ENCODE assay signal across 12 cellular contexts in the genomic region with DNA sequence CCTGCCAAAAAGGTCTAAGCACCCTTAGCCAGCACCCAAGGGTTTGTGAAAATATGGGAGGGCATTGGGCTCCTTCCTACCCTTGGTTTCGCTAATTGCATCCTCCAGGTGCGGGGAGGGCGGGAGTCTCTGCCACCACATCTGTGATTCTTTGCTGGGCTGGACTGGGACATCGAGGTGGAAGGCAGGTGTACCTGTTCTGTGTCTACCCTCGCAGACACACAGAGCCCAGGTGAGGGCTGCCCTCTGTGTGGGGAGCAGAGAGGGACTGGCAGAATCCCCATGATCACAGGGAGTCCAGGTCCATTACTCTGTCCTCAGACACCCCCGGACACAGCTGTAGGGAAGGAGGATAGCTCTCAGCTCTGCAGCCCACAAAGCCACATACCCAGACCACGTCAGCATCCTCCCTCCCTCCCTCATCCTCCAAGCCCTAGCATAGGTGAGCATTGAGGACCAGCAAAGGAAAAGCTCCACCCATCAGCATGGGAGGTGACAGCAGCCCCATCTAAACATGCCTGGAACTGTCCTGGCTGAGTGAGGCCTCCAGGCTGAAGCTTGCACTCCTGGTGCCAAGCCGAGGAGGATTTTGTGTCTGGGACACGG. TPM values are rescaled to one million over a fixed set of nuclear protein-coding genes. Genes with fewer than 3 reads are reported as not detected.
DNase-seq lines count a peak whose midpoint lies in the region; ATAC-seq and TF ChIP-seq lines count a peak whose summit lies in the region.
"Had no signal": no experiment of that assay in that cellular context is flagged by ENCODE, and none has a peak within 500 bp of the region (broad histone marks: within the 10 kb centered on the region; RNA-seq: fewer than 3 reads in every experiment).

No MANE protein-coding gene starts in this region.

- H3K56ac ChIP-seq in IMR-90 (ENCODE audit: extremely low read depth, insufficient read depth, low read length), result no peak overlapping the region

- no peak overlapping the region for H3K14ac ChIP-seq in IMR-90 (replicated peaks; ENCODE audit: low read depth, low read length)

- DNase-seq in IMR-90 (no peak), T-helper 17 cell (no peak), omental fat pad (ENCODE audit: low spot score) (no peak), brain microvascular endothelial cell (no peak), NCI-H446 (lab: John Stamatoyannopoulos, UW) (no peak)
- DNase-seq: retina, T-helper 9 cell had no signal

- WGBS in IMR-90 (ENCODE audit: extremely low coverage in 2 of 2, insufficient read length in 1 of 2), 2 experiments, result 83% methylated on average over 2 of the region's 9 CpGs; no CpG with 5 or more reads in 1 of the 2 experiments

- H3K9ac ChIP-seq in IMR-90 (ENCODE audit: low read depth, low read length) (no peak overlapping the region), duodenal mucosa (ENCODE audit: low read depth in 1 of 2, low read length in 2 of 2) (peak overlapping the region in 1 of 2 donors; percentile 49)

- no peaks in the 10 kb centered on the region for H3K36me3 Mint-ChIP-seq in T-helper 17 cell (ENCODE audit: low read depth)
- H3K36me3 Mint-ChIP-seq: CD14-positive monocyte, memory B cell had no signal

- no peak overlapping the region for H3K23ac ChIP-seq in IMR-90 (ENCODE audit: low read depth, low read length)

- H3K4me1 Mint-ChIP-seq in T-helper 17 cell, result peaks cover 20% of the 10 kb centered on the region
- H3K4me1 Mint-ChIP-seq: CD14-positive monocyte, memory B cell had no signal

- no peaks in the 10 kb centered on the region for H3K9me1 ChIP-seq in IMR-90 (ENCODE audit: insufficient read depth, low read length)

- TF ChIP-seq CTCF in IMR-90 (conservative IDR thresholded peaks at IDR 0.05; ENCODE audit: low read depth, low read length), result no peak
- no peak for TF ChIP-seq CTCF in omental fat pad (IDR thresholded peaks at IDR 0.05)
- no peak for TF ChIP-seq CTCF in brain microvascular endothelial cell (IDR thresholded peaks at IDR 0.05; ENCODE audit: low read depth, low read length, missing control alignments)

- CTCF ChIA-PET in IMR-90 (lab: Yijun Ruan, JAX), result no interaction called here

- H3K36me3 ChIP-seq in IMR-90 (ENCODE audit: control insufficient read depth, insufficient read depth, low read length) (no peaks in the 10 kb centered on the region), duodenal mucosa (ENCODE audit: control insufficient read depth in 1 of 2, insufficient read depth in 2 of 2, low read length in 2 of 2) (no peaks in the 10 kb centered on the region), brain microvascular endothelial cell (replicated peaks) (no peaks in the 10 kb centered on the region)

- no peak overlapping the region for H3K4me2 ChIP-seq in IMR-90 (ENCODE audit: low read depth, low read length)

- no peak overlapping the region for H3K4ac ChIP-seq in IMR-90 (ENCODE audit: low read depth, low read length)

- intact Hi-C loops in IMR-90 (cut with micrococcal nuclease), result no loop called here

- H3K27ac Mint-ChIP-seq in T-helper 17 cell, result peak overlapping the region; percentile 93
- H3K27ac Mint-ChIP-seq: memory B cell had no signal

- H4K5ac ChIP-seq in IMR-90 (ENCODE audit: low read depth, low read length), result no peak overlapping the region

- H2AK5ac ChIP-seq in IMR-90 (ENCODE audit: low read depth, low read length), result no peak overlapping the region

- H2BK5ac ChIP-seq in IMR-90 (ENCODE audit: low read depth, low read length, poor library complexity, severe bottlenecking), result no peak overlapping the region

- H3K27me3 ChIP-seq in IMR-90 (ENCODE audit: control insufficient read depth, insufficient read depth, low read length) (peaks cover 29% of the 10 kb centered on the region), duodenal mucosa (ENCODE audit: control insufficient read depth in 1 of 2, insufficient read depth in 2 of 2, low read length in 2 of 2) (no peaks in the 10 kb centered on the region), brain microvascular endothelial cell (replicated peaks) (no peaks in the 10 kb centered on the region)

- ATAC-seq in IMR-90 (ENCODE audit: low read depth) (no peak), T-helper 17 cell (peak; percentile 76), omental fat pad (ENCODE audit: low FRiP score) (peak; percentile 19), GM18519 (IDR thresholded peaks at IDR 0.05; ENCODE audit: low FRiP score, unreplicated experiment) (no peak), GM18861 (IDR thresholded peaks at IDR 0.05; ENCODE audit: unreplicated experiment) (no peak)

- H2BK15ac ChIP-seq in IMR-90 (ENCODE audit: low read depth, low read length), result no peak overlapping the region

- no peak overlapping the region for H2BK120ac ChIP-seq in IMR-90 (ENCODE audit: low read depth, low read length)

- no peak overlapping the region for H3K18ac ChIP-seq in IMR-90 (ENCODE audit: low read depth, low read length)

- H3K4me3 ChIP-seq in IMR-90 (ENCODE audit: insufficient read depth, low read depth, low read length) (no peak overlapping the region), duodenal mucosa (ENCODE audit: low read depth in 1 of 2, low read length in 2 of 2) (peak overlapping the region; percentile 45 to 55), brain microvascular endothelial cell (ENCODE audit: low read depth, low read length) (no peak overlapping the region)

- H4K91ac ChIP-seq in IMR-90 (ENCODE audit: insufficient read depth, low read depth, low read length), result no peak overlapping the region

- H2AFZ ChIP-seq in IMR-90 (replicated peaks; ENCODE audit: low read length, poor library complexity), result peak overlapping the region; percentile 27

- POLR2A ChIA-PET in IMR-90 (lab: Charles Lee; ENCODE audit: unreplicated experiment), result no interaction called here

- no peaks in the 10 kb centered on the region for H3K79me1 ChIP-seq in IMR-90 (ENCODE audit: low read depth in 1 of 2, low read length in 2 of 2)

- TF ChIP-seq POLR2A in IMR-90 (IDR thresholded peaks at IDR 0.05; ENCODE audit: low read depth, low read length), result no peak

- H3K27ac ChIP-seq in IMR-90 (ENCODE audit: insufficient read depth, low read length) (no peak overlapping the region), duodenal mucosa (ENCODE audit: low read depth, low read length) (no peak overlapping the region), brain microvascular endothelial cell (no peak overlapping the region)

- peak overlapping the region; percentile 50 for H3K4me3 Mint-ChIP-seq in T-helper 17 cell
- H3K4me3 Mint-ChIP-seq: CD14-positive monocyte, memory B cell had no signal

- no peaks in the 10 kb centered on the region for H3K9me3 ChIP-seq in IMR-90 (ENCODE audit: control insufficient read depth, insufficient read depth, low read length)
- no peaks in the 10 kb centered on the region for H3K9me3 ChIP-seq in T-helper 17 cell (ENCODE audit: control insufficient read depth, low read length, poor library complexity, severe bottlenecking)
- no peaks in the 10 kb centered on the region for H3K9me3 ChIP-seq in duodenal mucosa (ENCODE audit: control insufficient read depth in 1 of 2, low read length in 2 of 2)

- BruUV-seq in IMR-90 (replicated peaks; lab: Mats Ljungman, UMichigan), result no TSS peak

- H2AK9ac ChIP-seq in IMR-90 (replicated peaks; ENCODE audit: low read depth, low read length, poor library complexity), result no peak overlapping the region

- H3K4me1 ChIP-seq in IMR-90 (ENCODE audit: control insufficient read depth, insufficient read depth, low read length) (no peaks in the 10 kb centered on the region), duodenal mucosa (ENCODE audit: control insufficient read depth in 1 of 2, insufficient read depth in 2 of 2, low read length in 2 of 2) (peaks cover 39 to 43% of the 10 kb centered on the region in 2 donors)

- TF ChIP-seq RAD21 in IMR-90 (IDR thresholded peaks at IDR 0.05; ENCODE audit: low read length), result no peak

- no peaks in the 10 kb centered on the region for H3K27me3 Mint-ChIP-seq in T-helper 17 cell

- no peak overlapping the region for H4K8ac ChIP-seq in IMR-90 (ENCODE audit: low read depth in 2 of 2, low read length in 2 of 2)

- dilution Hi-C loops in IMR-90 (cut with HindIII; ENCODE audit: low sequenced_read_pairs, unreplicated experiment), result no loop called here

- H4K20me1 ChIP-seq in IMR-90 (ENCODE audit: insufficient read depth, low read length), result no peaks in the 10 kb centered on the region

- no peak overlapping the region for H2BK20ac ChIP-seq in IMR-90 (ENCODE audit: low read depth, low read length)

- in situ Hi-C loops in IMR-90 (cut with MboI; ENCODE audit: low sequenced_read_pairs) (no loop called here), brain microvascular endothelial cell (cut with HindIII; ENCODE audit: low pct_ligation_motif_present, low sequenced_read_pairs) (no loop called here)

TF ChIP-seq in IMR-90, 13 proteins besides CTCF, POLR2A, EP300 and RAD21 (continues in another document):
- TF ChIP-seq NFE2L2 (IDR thresholded peaks at IDR 0.05; ENCODE audit: low read depth, low read length) (no peak), SMC3 (IDR thresholded peaks at IDR 0.05; ENCODE audit: low read depth, low read length) (no peak), CEBPB (IDR thresholded peaks at IDR 0.05; ENCODE audit: low read depth, low read length) (no peak), RCOR1 (IDR thresholded peaks at IDR 0.05; ENCODE audit: insufficient replicate concordance, low read length) (no peak), BHLHE40 (IDR thresholded peaks at IDR 0.05; ENCODE audit: low read depth, low read length) (no peak), FOS (IDR thresholded peaks at IDR 0.05; ENCODE audit: low read depth, low read length) (no peak), MXI1 (IDR thresholded peaks at IDR 0.05; ENCODE audit: borderline replicate concordance, low read depth, low read length) (no peak), RFX5 (IDR thresholded peaks at IDR 0.05; ENCODE audit: low read depth, low read length) (no peak), MAZ (IDR thresholded peaks at IDR 0.05; ENCODE audit: borderline replicate concordance, low read depth, low read length) (no peak)
- TF ChIP-seq, protein P1, sequence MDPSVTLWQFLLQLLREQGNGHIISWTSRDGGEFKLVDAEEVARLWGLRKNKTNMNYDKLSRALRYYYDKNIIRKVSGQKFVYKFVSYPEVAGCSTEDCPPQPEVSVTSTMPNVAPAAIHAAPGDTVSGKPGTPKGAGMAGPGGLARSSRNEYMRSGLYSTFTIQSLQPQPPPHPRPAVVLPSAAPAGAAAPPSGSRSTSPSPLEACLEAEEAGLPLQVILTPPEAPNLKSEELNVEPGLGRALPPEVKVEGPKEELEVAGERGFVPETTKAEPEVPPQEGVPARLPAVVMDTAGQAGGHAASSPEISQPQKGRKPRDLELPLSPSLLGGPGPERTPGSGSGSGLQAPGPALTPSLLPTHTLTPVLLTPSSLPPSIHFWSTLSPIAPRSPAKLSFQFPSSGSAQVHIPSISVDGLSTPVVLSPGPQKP (IDR thresholded peaks at IDR 0.05; ENCODE audit: borderline replicate concordance, low read depth, low read length), result no peak

RNA-seq across cellular contexts. Expression of a gene that starts 49.8 kb away (rescaled TPM):
- 0.90 and 1.4 TPM in 2 replicates for total RNA-seq in IMR-90 (2012; rRNA removed)
- 0.43 and 0.74 TPM in 2 replicates for polyA plus RNA-seq in IMR-90 (2012; rRNA removed)
- 0.09 and 0.34 TPM in 2 replicates for polyA plus RNA-seq in IMR-90 (2012; cell fraction: cytosol; rRNA removed)
- polyA plus RNA-seq in IMR-90 (2012; cell fraction: nucleus; rRNA removed; ENCODE audit: low replicate concordance), result 2.0 and 4.3 TPM in 2 replicates
- 1 to 10 TPM; 2.2 to 2.7 TPM for total RNA-seq in T-helper 17 cell
- 10 to 100 TPM in 2 of 4 donors, 1 to 10 TPM in 2; 6.3 to 15.4 (median 10.9) TPM for total RNA-seq in omental fat pad

Comparison
In these comparisons a context has a peak if more than half of its experiments do, and no peak if none do; other contexts are left out.
1. ATAC-seq: peak in T-helper 17 cell (single experiment) and omental fat pad (single experiment); none in IMR-90 (single experiment), GM18519 (single experiment) and GM18861 (single experiment).
2. H3K4me3 ChIP-seq: peak in duodenal mucosa (2 of 2); none in IMR-90 (single experiment) and brain microvascular endothelial cell (single experiment).